14 cellular contexts compared by ENCODE assay signal in genomic region chr9:135198889-135199288, GRCh38.
"Had no signal": no experiment of that assay in that cellular context is flagged by ENCODE, and none has a peak within 500 bp of the region (broad histone marks: within the 10 kb centered on the region; RNA-seq: fewer than 3 reads in every experiment).

No MANE protein-coding gene starts in this region.

- H3K4me1 Mint-ChIP-seq: activated naive CD8-positive, alpha-beta T cell treated with anti-CD3 and anti-CD28 coated beads, Interleukin-2, amount 10 ng/mL, durations not matched to agents 7 days and 5 days had no signal

- H3K4me3 ChIP-seq: breast epithelium, pancreas, testis, upper lobe of right lung had no signal

- ATAC-seq: activated CD8-positive, alpha-beta T cell treated with anti-CD3 and anti-CD28 coated beads for 36 hours; left ventricle myocardium superior; pancreas; upper lobe of right lung had no signal

- H3K4me3 Mint-ChIP-seq: activated CD8-positive, alpha-beta T cell treated with anti-CD3 and anti-CD28 coated beads for 36 hours; activated naive CD8-positive, alpha-beta T cell treated with anti-CD3 and anti-CD28 coated beads, Interleukin-2, amount 10 ng/mL, durations not matched to agents 7 days and 5 days; stimulated activated naive CD8-positive, alpha-beta T cell treated with anti-CD3 and anti-CD28 coated beads, Interleukin-15, Interleukin-2, amounts not matched to agents 100 ng/mL and 50 ng/mL, for 24 hours had no signal

- H3K27ac Mint-ChIP-seq: activated CD8-positive, alpha-beta T cell treated with anti-CD3 and anti-CD28 coated beads for 36 hours; activated naive CD8-positive, alpha-beta T cell treated with anti-CD3 and anti-CD28 coated beads, Interleukin-2, amount 10 ng/mL, durations not matched to agents 7 days and 5 days; stimulated activated naive CD8-positive, alpha-beta T cell treated with anti-CD3 and anti-CD28 coated beads, Interleukin-15, Interleukin-2, amounts not matched to agents 100 ng/mL and 50 ng/mL, for 24 hours had no signal

- H3K9me3 Mint-ChIP-seq: activated CD8-positive, alpha-beta T cell treated with anti-CD3 and anti-CD28 coated beads for 36 hours; stimulated activated naive CD8-positive, alpha-beta T cell treated with anti-CD3 and anti-CD28 coated beads, Interleukin-15, Interleukin-2, amounts not matched to agents 100 ng/mL and 50 ng/mL, for 24 hours had no signal

- H3K27ac ChIP-seq: breast epithelium, pancreas, testis, upper lobe of right lung had no signal

- DNase-seq: activated CD8-positive, alpha-beta memory T cell treated with anti-CD3 and anti-CD28 coated beads, Interleukin-2, amount 50 U/mL, for 4 hours; activated CD8-positive, alpha-beta T cell treated with anti-CD3 and anti-CD28 coated beads for 36 hours; activated naive CD8-positive, alpha-beta T cell treated with anti-CD3 and anti-CD28 coated beads, Interleukin-2, amount 10 ng/mL, durations not matched to agents 7 days and 5 days; dermis blood vessel endothelial cell; erythroblast; kidney; left ventricle myocardium superior; stimulated activated CD4-positive, alpha-beta T cell treated with anti-CD3 and anti-CD28 coated beads, Interleukin-4, amount 100 ng/mL, for 24 hours; T-helper 2 cell; testis; upper lobe of right lung had no signal

- H3K9me3 ChIP-seq: pancreas, testis, upper lobe of right lung had no signal

- H3K36me3 ChIP-seq: breast epithelium, pancreas, upper lobe of right lung had no signal

- H3K27me3 ChIP-seq: pancreas, testis had no signal

- H3K36me3 Mint-ChIP-seq: activated naive CD8-positive, alpha-beta T cell treated with anti-CD3 and anti-CD28 coated beads, Interleukin-2, amount 10 ng/mL, durations not matched to agents 7 days and 5 days had no signal
